In the genomic region with DNA sequence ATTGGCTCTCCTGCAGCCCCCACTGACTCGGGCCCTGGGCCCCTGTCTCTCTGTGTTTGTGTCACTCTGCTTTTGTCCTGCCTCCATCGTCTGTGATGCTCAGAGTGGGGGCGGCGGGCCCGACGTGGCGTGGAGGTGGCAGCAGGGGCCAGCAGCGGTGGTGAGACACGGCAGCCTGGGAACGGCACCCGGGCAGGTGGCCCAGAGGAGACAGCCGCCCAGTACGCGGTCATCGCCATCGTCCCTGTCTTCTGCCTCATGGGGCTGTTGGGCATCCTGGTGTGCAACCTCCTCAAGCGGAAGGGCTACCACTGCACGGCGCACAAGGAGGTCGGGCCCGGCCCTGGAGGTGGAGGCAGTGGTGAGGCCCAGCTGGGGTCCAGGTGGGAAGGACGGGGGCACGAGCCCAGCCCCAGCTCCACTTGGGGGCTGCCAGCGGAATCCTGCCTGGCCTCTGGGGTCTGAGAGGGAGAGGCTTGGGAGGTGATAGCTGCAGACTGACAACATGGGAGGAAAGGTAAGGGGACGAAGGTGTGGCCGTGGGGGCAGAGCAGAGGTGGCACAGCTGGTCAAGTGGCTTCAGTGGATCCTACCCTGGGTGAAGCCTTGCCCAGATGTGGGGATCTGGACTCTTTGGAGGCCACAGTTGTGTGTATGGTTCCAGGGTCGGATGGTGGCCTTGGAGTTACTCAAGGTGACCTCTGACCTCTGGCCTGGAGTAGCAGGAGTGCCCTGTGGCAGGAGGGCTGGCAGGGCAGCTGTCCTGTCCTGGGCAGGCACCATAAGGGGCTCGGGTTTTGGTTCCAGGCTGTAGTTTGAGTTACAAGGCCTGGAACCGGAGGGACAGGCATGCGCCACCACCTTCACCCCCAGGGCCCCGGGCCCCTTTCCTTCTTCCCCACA, we compare ENCODE assay signal across 1 cellular context.
TF ChIP-seq lines count a peak whose summit lies in the region.

No MANE protein-coding gene starts in this region.

TF ChIP-seq in HepG2, 621 proteins besides CTCF, POLR2A, EP300 and RAD21:
- TF ChIP-seq ZSCAN21 (CRISPR knock-in tag; IDR thresholded peaks at IDR 0.05; ENCODE audit: borderline replicate concordance), result no peak
- TF ChIP-seq ZNF460 (CRISPR knock-in tag; IDR thresholded peaks at IDR 0.05; ENCODE audit: borderline replicate concordance), result no peak
- TF ChIP-seq KDM5B (CRISPR knock-in tag; IDR thresholded peaks at IDR 0.05; ENCODE audit: borderline replicate concordance), result no peak
- no peak for TF ChIP-seq GATAD1 (CRISPR knock-in tag; IDR thresholded peaks at IDR 0.05)
- TF ChIP-seq MBNL3 (CRISPR knock-in tag; conservative IDR thresholded peaks at IDR 0.05), result no peak
- peak; percentile 56; the same call in 1 of the 2 replicates for TF ChIP-seq NR2F6 (IDR thresholded peaks at IDR 0.05)
- no peak for TF ChIP-seq NR2F6 (CRISPR knock-in tag; IDR thresholded peaks at IDR 0.05)
- no peak for TF ChIP-seq ETV5 (CRISPR knock-in tag; IDR thresholded peaks at IDR 0.05; ENCODE audit: borderline replicate concordance)
- no peak for TF ChIP-seq SIN3A (IDR thresholded peaks at IDR 0.05; ENCODE audit: borderline replicate concordance, low read depth, low read length)
- TF ChIP-seq LBX2 (CRISPR knock-in tag; IDR thresholded peaks at IDR 0.05; ENCODE audit: borderline replicate concordance), result no peak
- no peak for TF ChIP-seq DR1 (CRISPR knock-in tag; IDR thresholded peaks at IDR 0.05)
- TF ChIP-seq ZNF75D (CRISPR knock-in tag; IDR thresholded peaks at IDR 0.05; ENCODE audit: borderline replicate concordance), result no peak
- no peak for TF ChIP-seq ZNF547 (CRISPR knock-in tag; IDR thresholded peaks at IDR 0.05)
- TF ChIP-seq NR2C2 (CRISPR knock-in tag; IDR thresholded peaks at IDR 0.05; ENCODE audit: borderline replicate concordance), result peak; percentile 26; the same call in 1 of the 2 replicates
- TF ChIP-seq AGO2 (optimal IDR thresholded peaks at IDR 0.05; ENCODE audit: low read depth, low read length), result peak; percentile 23
- no peak for TF ChIP-seq TFDP2 (CRISPR knock-in tag; IDR thresholded peaks at IDR 0.05)
